In the genomic region with DNA sequence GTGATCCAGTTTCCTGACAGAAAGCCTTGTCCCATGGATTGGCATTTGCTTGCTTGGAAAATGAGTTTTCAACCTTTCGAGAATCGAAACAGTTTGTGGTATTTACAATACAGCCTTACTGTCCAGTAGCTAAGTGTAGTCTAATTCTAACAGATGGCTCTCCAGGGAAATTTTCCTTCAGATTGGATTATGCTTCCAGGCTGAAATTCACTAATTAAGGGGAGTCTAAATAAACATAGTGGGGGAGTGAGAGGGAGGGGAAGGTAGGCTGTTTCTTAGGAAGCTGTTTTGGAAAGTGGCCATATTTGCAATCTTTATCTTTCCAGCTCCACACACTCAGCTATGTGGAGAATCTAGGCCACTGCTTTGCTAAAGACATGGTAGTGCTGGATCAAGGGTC, we compare ENCODE assay signal across 32 cellular contexts.
"Had no signal": no experiment of that assay in that cellular context is flagged by ENCODE, and none has a peak within 500 bp of the region (broad histone marks: within the 10 kb centered on the region; RNA-seq: fewer than 3 reads in every experiment).

No MANE protein-coding gene starts in this region.

- H3K79me2 ChIP-seq: hepatocyte had no signal

- H3K27me3 ChIP-seq: brain microvascular endothelial cell, gastroesophageal sphincter, hepatocyte, neural progenitor cell, right atrium auricular region, stomach, thyroid gland, upper lobe of left lung had no signal

- H3K27ac ChIP-seq: brain microvascular endothelial cell, epithelial cell of prostate, gastroesophageal sphincter, hepatocyte, lower lobe of right lung, neural progenitor cell, right atrium auricular region, stomach, thyroid gland, upper lobe of left lung, WERI-Rb-1 had no signal

- H3K4me2 ChIP-seq: hepatocyte, neural progenitor cell had no signal

- H2AFZ ChIP-seq: hepatocyte, neural progenitor cell had no signal

- FAIRE-seq: astrocyte, colon, keratinocyte had no signal

- ATAC-seq: activated T-helper 17 cell treated with anti-CD3 and anti-CD28 coated beads, Interleukin-2, amount 50 U/mL, for 72 hours; gastroesophageal sphincter; lower lobe of right lung; natural killer cell; stimulated activated naive B cell treated with anti-CD40 and anti-IgM and Interleukin-4, amounts not matched to agents 10 μg/mL and 1 μg/mL and 100 μg/mL, for 72 hours had no signal

- H3K4me3 ChIP-seq: gastroesophageal sphincter, hepatocyte, lower lobe of right lung, neural progenitor cell, right atrium auricular region, stomach, thyroid gland, upper lobe of left lung had no signal

- DNase-seq: activated CD4-positive, alpha-beta memory T cell treated with anti-CD3 and anti-CD28 coated beads, Interleukin-2, amount 10 ng/mL, durations not matched to agents 7 days and 5 days; activated CD4-positive, CD25-positive, alpha-beta regulatory T cell treated with anti-CD3 and anti-CD28 coated beads, Interleukin-2, amount 50 U/mL, for 72 hours; activated CD8-positive, alpha-beta memory T cell treated with anti-CD3 and anti-CD28 coated beads, Interleukin-2, amount 50 U/mL, for 48 hours; activated gamma-delta T cell treated with Interleukin-2 at 50 U/mL for 16 hours; activated naive CD4-positive, alpha-beta T cell treated with anti-CD3 and anti-CD28 coated beads, Interleukin-2, amount 50 U/mL, for 16 hours; activated T-cell treated with anti-CD3 and anti-CD28 coated beads, Interleukin-2, amount 50 U/mL, for 24 hours; amniotic stem cell; brain microvascular endothelial cell; dermis blood vessel endothelial cell; effector CD4-positive, alpha-beta T cell; left cardiac atrium; lower lobe of right lung; mesenchymal stem cell; natural killer cell; occipital lobe; stimulated activated CD4-positive, alpha-beta T cell treated with anti-CD3 and anti-CD28 coated beads, Interleukin-15, amount 100 ng/mL, for 24 hours; stimulated activated CD4-positive, alpha-beta T cell treated with anti-CD3 and anti-CD28 coated beads, Interleukin-2, amount 100 ng/mL, for 24 hours; stimulated activated naive B cell treated with anti-CD40 and anti-IgM and Interleukin-4, amounts not matched to agents 10 μg/mL and 1 μg/mL and 100 μg/mL, for 72 hours; stomach; T1000; thyroid gland; upper lobe of left lung; WERI-Rb-1 had no signal

- H3K9me3 ChIP-seq: lower lobe of right lung, thyroid gland, upper lobe of left lung had no signal

- H3K9ac ChIP-seq: neural progenitor cell had no signal

- H3K36me3 ChIP-seq: brain microvascular endothelial cell, gastroesophageal sphincter, lower lobe of right lung, neural progenitor cell, right atrium auricular region, stomach, thyroid gland, upper lobe of left lung, WERI-Rb-1 had no signal

- H3K4me1 ChIP-seq: gastroesophageal sphincter, lower lobe of right lung, right atrium auricular region, stomach, thyroid gland, upper lobe of left lung had no signal
